Comparison of ENCODE assay signal across 8 cellular contexts in genomic region chr2:42359894-42360483, GRCh38. TPM values are rescaled to one million over a fixed set of nuclear protein-coding genes. Genes with fewer than 3 reads are reported as not detected.
DNase-seq lines count a peak whose midpoint lies in the region; ATAC-seq and TF ChIP-seq lines count a peak whose summit lies in the region.

No MANE protein-coding gene starts in this region.

- no peaks in the 10 kb centered on the region for H3K9me3 Mint-ChIP-seq in activated T-cell treated with anti-CD3 and anti-CD28 coated beads, Interleukin-2, amount 50 U/mL, for 4 hours
- H3K9me3 Mint-ChIP-seq in stimulated activated memory B cell treated with anti-CD40 and anti-IgM and Interleukin-4, amounts not matched to agents 10 μg/mL and 1 μg/mL and 100 μg/mL, for 72 hours: no peaks in the 10 kb centered on the region

- peak; percentile 59 for DNase-seq in CD1c-positive myeloid dendritic cell (ENCODE audit: extremely low spot score)
- no peak for DNase-seq in Jurkat, Clone E6-1 (ENCODE audit: low read depth, low spot score)
- no peak for DNase-seq in activated T-cell treated with anti-CD3 and anti-CD28 coated beads, Interleukin-2, amount 50 U/mL, for 4 hours
- DNase-seq in iPS DF 6.9 (ENCODE audit: low read depth, low spot score): no peak
- DNase-seq in SHP77 (lab: John Stamatoyannopoulos, UW): no peak
- DNase-seq in GM13976 (ENCODE audit: low spot score): no peak

- H3K27me3 ChIP-seq in iPS DF 6.9 (ENCODE audit: control insufficient read depth, insufficient read depth, low read length): no peaks in the 10 kb centered on the region

- H3K4me3 ChIP-seq in Jurkat, Clone E6-1 (ENCODE audit: low read length): peak overlapping the region; percentile 82
- H3K4me3 ChIP-seq in iPS DF 6.9 (ENCODE audit: low read length): peak overlapping the region; percentile 87; the same call in 1 of the 2 replicates

- H3K27ac Mint-ChIP-seq in stimulated activated memory B cell treated with anti-CD40 and anti-IgM and Interleukin-4, amounts not matched to agents 10 μg/mL and 1 μg/mL and 100 μg/mL, for 72 hours: peak overlapping the region; percentile 95

- no peaks in the 10 kb centered on the region for H3K4me1 ChIP-seq in iPS DF 6.9 (ENCODE audit: control insufficient read depth, insufficient read depth, low read length)

- peak overlapping the region; percentile 93 for H3K4me3 Mint-ChIP-seq in activated T-cell treated with anti-CD3 and anti-CD28 coated beads, Interleukin-2, amount 50 U/mL, for 4 hours
- peak overlapping the region; percentile 89 for H3K4me3 Mint-ChIP-seq in stimulated activated memory B cell treated with anti-CD40 and anti-IgM and Interleukin-4, amounts not matched to agents 10 μg/mL and 1 μg/mL and 100 μg/mL, for 72 hours

- no peak overlapping the region for H3K27ac ChIP-seq in iPS DF 6.9 (ENCODE audit: low read length)

- no peak for TF ChIP-seq CTCF in GM13976 (IDR thresholded peaks at IDR 0.05; ENCODE audit: borderline replicate concordance, control extremely low read depth, extremely low read depth, insufficient read depth, missing control alignments)

- no peaks in the 10 kb centered on the region for H3K9me3 ChIP-seq in iPS DF 6.9 (ENCODE audit: control insufficient read depth, insufficient read depth, low read length)

- in situ Hi-C loops in GM13976 (cut with MboI; ENCODE audit: low sequenced_read_pairs, unreplicated experiment): loop anchor here (25.0 kb wide), 1 partner anchor 498 kb away; no protein-coding TSS in a partner anchor

- H3K4me1 Mint-ChIP-seq in activated T-cell treated with anti-CD3 and anti-CD28 coated beads, Interleukin-2, amount 50 U/mL, for 4 hours (ENCODE audit: low read depth): peaks cover 55% of the 10 kb centered on the region
- H3K4me1 Mint-ChIP-seq in stimulated activated memory B cell treated with anti-CD40 and anti-IgM and Interleukin-4, amounts not matched to agents 10 μg/mL and 1 μg/mL and 100 μg/mL, for 72 hours: peaks cover 49% of the 10 kb centered on the region

- H3K36me3 Mint-ChIP-seq in activated T-cell treated with anti-CD3 and anti-CD28 coated beads, Interleukin-2, amount 50 U/mL, for 4 hours (ENCODE audit: insufficient read depth): peaks cover 4% of the 10 kb centered on the region
- peaks cover 17% of the 10 kb centered on the region for H3K36me3 Mint-ChIP-seq in stimulated activated memory B cell treated with anti-CD40 and anti-IgM and Interleukin-4, amounts not matched to agents 10 μg/mL and 1 μg/mL and 100 μg/mL, for 72 hours

- H3K27me3 Mint-ChIP-seq in activated T-cell treated with anti-CD3 and anti-CD28 coated beads, Interleukin-2, amount 50 U/mL, for 4 hours (ENCODE audit: low read depth): no peaks in the 10 kb centered on the region
- peaks cover 8% of the 10 kb centered on the region for H3K27me3 Mint-ChIP-seq in stimulated activated memory B cell treated with anti-CD40 and anti-IgM and Interleukin-4, amounts not matched to agents 10 μg/mL and 1 μg/mL and 100 μg/mL, for 72 hours

- WGBS in iPS DF 6.9 (ENCODE audit: insufficient coverage, insufficient read length): no CpG with 5 or more reads among the region's 13 CpGs

- ATAC-seq in activated T-cell treated with anti-CD3 and anti-CD28 coated beads, Interleukin-2, amount 50 U/mL, for 4 hours: no peak
- no peak for ATAC-seq in stimulated activated memory B cell treated with anti-CD40 and anti-IgM and Interleukin-4, amounts not matched to agents 10 μg/mL and 1 μg/mL and 100 μg/mL, for 72 hours
- ATAC-seq in HG02610 (IDR thresholded peaks at IDR 0.05; ENCODE audit: unreplicated experiment): no peak

- H3K36me3 ChIP-seq in iPS DF 6.9 (ENCODE audit: control insufficient read depth, insufficient read depth, low read length): no peaks in the 10 kb centered on the region

RNA-seq across cellular contexts. Expression of gene COX7A2L, which starts 1.0 kb away (rescaled TPM):
- polyA plus RNA-seq in Jurkat, Clone E6-1 (2012; ENCODE audit: insufficient read depth, insufficient read length): 65.5 TPM
- 100 to 1,000 TPM in 1 of 3 donors, 10 to 100 TPM in 2; 89.6 to 100 (median 96.2) TPM for total RNA-seq in activated T-cell treated with anti-CD3 and anti-CD28 coated beads, Interleukin-2, amount 50 U/mL, for 4 hours
